Comparison of ENCODE assay signal across 24 cellular contexts in genomic region chr12:45407967-45408743, GRCh38.
A peak's percentile ranks its signal among the peaks of the same experiment; 100 is the strongest.
DNase-seq lines count a peak whose midpoint lies in the region; ATAC-seq and TF ChIP-seq lines count a peak whose summit lies in the region.
"Had no signal": no experiment of that assay in that cellular context is flagged by ENCODE, and none has a peak within 500 bp of the region (broad histone marks: within the 10 kb centered on the region; RNA-seq: fewer than 3 reads in every experiment).

No MANE protein-coding gene starts in this region.

- POLR2A ChIA-PET in OCI-LY7 (lab: Charles Lee): interaction anchor here (0.6 kb wide), 1 partner anchor 614 kb away, joined by 3 read pairs; no protein-coding TSS in a partner anchor

- H3K4me1 Mint-ChIP-seq in memory B cell: no peaks in the 10 kb centered on the region
- H3K4me1 Mint-ChIP-seq in effector memory CD8-positive, alpha-beta T cell (ENCODE audit: low read depth in 2 of 2): peaks cover 0 to 4% of the 10 kb centered on the region in 2 donors
- H3K4me1 Mint-ChIP-seq: activated CD8-positive, alpha-beta memory T cell treated with anti-CD3 and anti-CD28 coated beads, Interleukin-2, amount 10 ng/mL, durations not matched to agents 7 days and 5 days; activated naive CD4-positive, alpha-beta T cell treated with anti-CD3 and anti-CD28 coated beads, Interleukin-2, amount 10 ng/mL, durations not matched to agents 7 days and 5 days; H9 had no signal

- peaks cover 39% of the 10 kb centered on the region for H3K36me3 Mint-ChIP-seq in memory B cell
- H3K36me3 Mint-ChIP-seq in effector memory CD8-positive, alpha-beta T cell (ENCODE audit: insufficient read depth): peaks cover 32% of the 10 kb centered on the region

- TF ChIP-seq CTCF in right atrium auricular region (IDR thresholded peaks at IDR 0.05) (no peak), OCI-LY7 (conservative IDR thresholded peaks at IDR 0.05; ENCODE audit: low read length) (no peak)

- no peaks in the 10 kb centered on the region for H3K9me2 ChIP-seq in OCI-LY7 (ENCODE audit: insufficient read depth, low read length)

- H3K27ac Mint-ChIP-seq in memory B cell: peak overlapping the region; percentile 26
- H3K27ac Mint-ChIP-seq in effector memory CD8-positive, alpha-beta T cell: peak overlapping the region in 1 of 2 donors; percentile 24
- H3K27ac Mint-ChIP-seq: activated CD8-positive, alpha-beta memory T cell treated with anti-CD3 and anti-CD28 coated beads, Interleukin-2, amount 10 ng/mL, durations not matched to agents 7 days and 5 days; activated naive CD4-positive, alpha-beta T cell treated with anti-CD3 and anti-CD28 coated beads, Interleukin-2, amount 10 ng/mL, durations not matched to agents 7 days and 5 days; dendritic cell treated with granulocyte-macrophage colony-stimulating factor and Interleukin-4, amounts not matched to agents 40 ng/mL and 50 ng/mL, for 4 days had no signal

- H3K79me2 ChIP-seq in OCI-LY7 (ENCODE audit: insufficient read depth, low read depth, low read length): no peaks in the 10 kb centered on the region

- BruUV-seq in OCI-LY7 (replicated peaks; lab: Mats Ljungman, UMichigan): no TSS peak

- no peaks in the 10 kb centered on the region for H3K27me3 Mint-ChIP-seq in memory B cell
- no peaks in the 10 kb centered on the region for H3K27me3 Mint-ChIP-seq in effector memory CD8-positive, alpha-beta T cell
- H3K27me3 Mint-ChIP-seq: activated CD8-positive, alpha-beta memory T cell treated with anti-CD3 and anti-CD28 coated beads, Interleukin-2, amount 10 ng/mL, durations not matched to agents 7 days and 5 days; activated naive CD4-positive, alpha-beta T cell treated with anti-CD3 and anti-CD28 coated beads, Interleukin-2, amount 10 ng/mL, durations not matched to agents 7 days and 5 days; dendritic cell treated with granulocyte-macrophage colony-stimulating factor and Interleukin-4, amounts not matched to agents 40 ng/mL and 50 ng/mL, for 4 days had no signal

- no peaks in the 10 kb centered on the region for H3K9me3 Mint-ChIP-seq in memory B cell
- H3K9me3 Mint-ChIP-seq in effector memory CD8-positive, alpha-beta T cell: no peaks in the 10 kb centered on the region
- H3K9me3 Mint-ChIP-seq: activated naive CD4-positive, alpha-beta T cell treated with anti-CD3 and anti-CD28 coated beads, Interleukin-2, amount 10 ng/mL, durations not matched to agents 7 days and 5 days; dendritic cell treated with granulocyte-macrophage colony-stimulating factor and Interleukin-4, amounts not matched to agents 40 ng/mL and 50 ng/mL, for 4 days; H9 had no signal

- H2AFZ ChIP-seq in OCI-LY7 (ENCODE audit: low read length): no peak overlapping the region
- H2AFZ ChIP-seq: PC-9 had no signal

- H3K4me1 ChIP-seq in right atrium auricular region (peaks cover 0 to 21% of the 10 kb centered on the region in 2 donors), OCI-LY7 (ENCODE audit: insufficient read depth, low read length, poor library complexity, severe bottlenecking) (peaks cover 11% of the 10 kb centered on the region)
- H3K4me1 ChIP-seq: upper lobe of right lung had no signal

- H3K36me3 ChIP-seq in right atrium auricular region: peaks cover 73% of the 10 kb centered on the region
- H3K36me3 ChIP-seq in OCI-LY7 (ENCODE audit: insufficient read depth, low read length): peaks cover 22% of the 10 kb centered on the region

- ATAC-seq in left ventricle myocardium superior (peak; percentile 46), memory B cell (ENCODE audit: low read depth) (no peak), HG03457 (IDR thresholded peaks at IDR 0.05; ENCODE audit: unreplicated experiment) (no peak), HG02884 (IDR thresholded peaks at IDR 0.05; ENCODE audit: unreplicated experiment) (no peak)
- no peak for ATAC-seq in effector memory CD8-positive, alpha-beta T cell (replicated peaks)
- ATAC-seq: activated CD8-positive, alpha-beta memory T cell treated with anti-CD3 and anti-CD28 coated beads, Interleukin-2, amount 10 ng/mL, durations not matched to agents 7 days and 5 days had no signal

- H3K9me3 ChIP-seq in right atrium auricular region: no peaks in the 10 kb centered on the region
- no peaks in the 10 kb centered on the region for H3K9me3 ChIP-seq in OCI-LY7 (ENCODE audit: low read length)
- H3K9me3 ChIP-seq: pancreas, SJCRH30, upper lobe of right lung had no signal

- intact Hi-C loops in left ventricle myocardium superior (cut with micrococcal nuclease) (no loop called here), OCI-LY7 (cut with micrococcal nuclease; ENCODE audit: unreplicated experiment) (no loop called here)

- no peak overlapping the region for H3K4me2 ChIP-seq in OCI-LY7 (ENCODE audit: low read length)
- H3K4me2 ChIP-seq: PC-9 had no signal

- H4K20me1 ChIP-seq in OCI-LY7 (ENCODE audit: insufficient read depth, low read length): no peaks in the 10 kb centered on the region

- DNase-seq in left ventricle myocardium superior (no peak), right atrium auricular region (ENCODE audit: low spot score) (no peak), OCI-LY7 (ENCODE audit: low spot score) (peak; percentile 31), memory B cell (ENCODE audit: low spot score in 2 of 2) (no peak), GDM1 (lab: John Stamatoyannopoulos, UW) (no peak)
- DNase-seq in effector memory CD8-positive, alpha-beta T cell: no peak
- DNase-seq: activated CD4-positive, alpha-beta T cell treated with anti-CD3 and anti-CD28 coated beads for 48 hours; activated CD8-positive, alpha-beta memory T cell treated with anti-CD3 and anti-CD28 coated beads, Interleukin-2, amount 10 ng/mL, durations not matched to agents 7 days and 5 days; activated naive CD4-positive, alpha-beta T cell treated with anti-CD3 and anti-CD28 coated beads, Interleukin-2, amount 10 ng/mL, durations not matched to agents 7 days and 5 days; amygdala; caudate nucleus; COR-L47; H9; islet precursor cell; NCI-H1092; PC-9; SJCRH30; T-helper 1 cell; upper lobe of right lung had no signal

- no peak overlapping the region for H3K4me3 Mint-ChIP-seq in memory B cell
- no peak overlapping the region for H3K4me3 Mint-ChIP-seq in effector memory CD8-positive, alpha-beta T cell
- H3K4me3 Mint-ChIP-seq: activated CD8-positive, alpha-beta memory T cell treated with anti-CD3 and anti-CD28 coated beads, Interleukin-2, amount 10 ng/mL, durations not matched to agents 7 days and 5 days; activated naive CD4-positive, alpha-beta T cell treated with anti-CD3 and anti-CD28 coated beads, Interleukin-2, amount 10 ng/mL, durations not matched to agents 7 days and 5 days; dendritic cell treated with granulocyte-macrophage colony-stimulating factor and Interleukin-4, amounts not matched to agents 40 ng/mL and 50 ng/mL, for 4 days; H9 had no signal

- H3K27ac ChIP-seq in right atrium auricular region (no peak overlapping the region), OCI-LY7 (ENCODE audit: low read depth, low read length, poor library complexity, severe bottlenecking) (peak overlapping the region; percentile 41)
- H3K27ac ChIP-seq: pancreas, PC-9, SJCRH30, upper lobe of right lung had no signal

- CTCF ChIA-PET in OCI-LY7 (lab: Charles Lee; ENCODE audit: unreplicated experiment): no interaction called here

- no peaks in the 10 kb centered on the region for H3K27me3 ChIP-seq in right atrium auricular region
- H3K27me3 ChIP-seq: pancreas, SJCRH30, upper lobe of right lung had no signal

- H3K4me3 ChIP-seq in right atrium auricular region (no peak overlapping the region), OCI-LY7 (ENCODE audit: low read depth, low read length, poor library complexity, severe bottlenecking) (no peak overlapping the region)
- H3K4me3 ChIP-seq: lung, pancreas, PC-9, SJCRH30, upper lobe of right lung had no signal
